17 cellular contexts compared by ENCODE assay signal in genomic region chr21:41854426-41854995, GRCh38. TPM values are rescaled to one million over a fixed set of nuclear protein-coding genes. Genes with fewer than 3 reads are reported as not detected.
DNase-seq lines count a peak whose midpoint lies in the region; ATAC-seq, FAIRE-seq and TF ChIP-seq lines count a peak whose summit lies in the region.
"Had no signal": no experiment of that assay in that cellular context is flagged by ENCODE, and none has a peak within 500 bp of the region (broad histone marks: within the 10 kb centered on the region; RNA-seq: fewer than 3 reads in every experiment).

No MANE protein-coding gene starts in this region.

- no peaks in the 10 kb centered on the region for H3F3A ChIP-seq in SK-N-SH (replicated peaks; ENCODE audit: insufficient read depth)

- no peaks in the 10 kb centered on the region for H3K4me1 ChIP-seq in kidney (ENCODE audit: control insufficient read depth in 1 of 2, insufficient read depth in 1 of 2, low read depth in 1 of 2, low read length in 2 of 2)
- no peaks in the 10 kb centered on the region for H3K4me1 ChIP-seq in neuronal stem cell (ENCODE audit: control insufficient read depth in 2 of 2, insufficient read depth in 1 of 2, low read depth in 1 of 2, low read length in 2 of 2)
- H3K4me1 ChIP-seq in SK-N-SH (ENCODE audit: control insufficient read depth in 1 of 2, insufficient read depth in 2 of 2, low read depth in 1 of 2, low read length in 1 of 2), result no peaks in the 10 kb centered on the region
- peaks cover 6% of the 10 kb centered on the region for H3K4me1 ChIP-seq in Karpas-422 (ENCODE audit: low read length)
- H3K4me1 ChIP-seq: Caco-2 had no signal

- no peak overlapping the region for H3K4me2 ChIP-seq in neuronal stem cell (ENCODE audit: insufficient read depth, low read length, poor library complexity, severe bottlenecking)
- H3K4me2 ChIP-seq in SK-N-SH, result no peak overlapping the region
- H3K4me2 ChIP-seq in Karpas-422 (ENCODE audit: low read depth, low read length, poor library complexity, severe bottlenecking), result no peak overlapping the region

- H3K4me3 ChIP-seq in kidney (ENCODE audit: low read length in 2 of 2) (no peak overlapping the region), neuronal stem cell (ENCODE audit: low read length in 2 of 2) (no peak overlapping the region), SK-N-SH (ENCODE audit: low read depth in 2 of 2, low read length in 1 of 2) (no peak overlapping the region), Karpas-422 (ENCODE audit: low read length) (no peak overlapping the region)

- no peak overlapping the region for H3K18ac ChIP-seq in neuronal stem cell (ENCODE audit: low read length)

- H3K23ac ChIP-seq in neuronal stem cell (ENCODE audit: low read depth, low read length, poor library complexity), result peak overlapping the region; percentile 49

- H3K4ac ChIP-seq in neuronal stem cell (ENCODE audit: low read length), result no peak overlapping the region

- no peak overlapping the region for H2AK5ac ChIP-seq in neuronal stem cell (ENCODE audit: low read depth, low read length)

- POLR2A ChIA-PET in SK-N-SH (lab: Yijun Ruan, JAX), result no interaction called here

- no peaks in the 10 kb centered on the region for H3K27me3 Mint-ChIP-seq in activated T-cell treated with anti-CD3 and anti-CD28 coated beads, Interleukin-2, amount 50 U/mL, for 24 hours
- no peaks in the 10 kb centered on the region for H3K27me3 Mint-ChIP-seq in activated T-cell treated with anti-CD3 and anti-CD28 coated beads, Interleukin-2, amount 50 U/mL, for 72 hours (ENCODE audit: low read depth)
- H3K27me3 Mint-ChIP-seq: CD8-positive, alpha-beta memory T cell had no signal

- no CpG with 5 or more reads among the region's 31 CpGs for WGBS in neuronal stem cell (ENCODE audit: extremely low coverage in 2 of 2, insufficient read length in 2 of 2, insufficient replicate concordance in 1 of 2), 2 donors
- WGBS in SK-N-SH (ENCODE audit: low lambda C conversion rate), result 98% methylated on average over 11 of the region's 31 CpGs

- H3K4me3 Mint-ChIP-seq in activated T-cell treated with anti-CD3 and anti-CD28 coated beads, Interleukin-2, amount 50 U/mL, for 24 hours, result no peak overlapping the region
- H3K4me3 Mint-ChIP-seq in activated T-cell treated with anti-CD3 and anti-CD28 coated beads, Interleukin-2, amount 50 U/mL, for 72 hours, result no peak overlapping the region
- H3K4me3 Mint-ChIP-seq: CD14-positive monocyte; CD8-positive, alpha-beta memory T cell; HFFc6 had no signal

- FAIRE-seq in kidney (lab: Jason Lieb, UNC), result no peak
- FAIRE-seq: GM12892 had no signal

- no peak for ATAC-seq in activated T-cell treated with anti-CD3 and anti-CD28 coated beads, Interleukin-2, amount 50 U/mL, for 72 hours (replicated peaks in 1 of 2)
- no peak for ATAC-seq in Right ventricle myocardium inferior

- no peak overlapping the region for H3K27ac ChIP-seq in kidney (ENCODE audit: low read depth in 2 of 2, low read length in 2 of 2)
- no peak overlapping the region for H3K27ac ChIP-seq in neuronal stem cell (replicated peaks; ENCODE audit: low read length)
- H3K27ac ChIP-seq in SK-N-SH (ENCODE audit: low read depth in 2 of 2, low read length in 1 of 2), result no peak overlapping the region
- no peak overlapping the region for H3K27ac ChIP-seq in Karpas-422 (ENCODE audit: low read length)
- H3K27ac ChIP-seq: 22Rv1 had no signal

- DNase-seq in activated T-cell treated with anti-CD3 and anti-CD28 coated beads, Interleukin-2, amount 50 U/mL, for 24 hours, result no peak
- no peak for DNase-seq in activated T-cell treated with anti-CD3 and anti-CD28 coated beads, Interleukin-2, amount 50 U/mL, for 72 hours
- peak; percentile 45 for DNase-seq in kidney
- no peak for DNase-seq in neuronal stem cell (ENCODE audit: low spot score)
- no peak for DNase-seq in SK-N-SH
- DNase-seq in Karpas-422, result no peak
- DNase-seq in Right ventricle myocardium inferior (ENCODE audit: missing footprints), result no peak
- DNase-seq: Caco-2; CD8-positive, alpha-beta memory T cell; DND-41; GDM1; GOT3; HCEC 1CT; HFFc6 had no signal

- H3K27me3 ChIP-seq in neuronal stem cell (ENCODE audit: control insufficient read depth in 3 of 3, insufficient read depth in 3 of 3, low read depth in 1 of 3, low read length in 3 of 3), result no peaks in the 10 kb centered on the region
- no peaks in the 10 kb centered on the region for H3K27me3 ChIP-seq in SK-N-SH (ENCODE audit: insufficient read depth)
- no peaks in the 10 kb centered on the region for H3K27me3 ChIP-seq in Karpas-422 (ENCODE audit: low read length)

- no peak overlapping the region for H2BK12ac ChIP-seq in neuronal stem cell (ENCODE audit: low read length)

- H4K91ac ChIP-seq in neuronal stem cell (ENCODE audit: low read depth, low read length, poor library complexity), result no peak overlapping the region

- H3K14ac ChIP-seq in neuronal stem cell (ENCODE audit: low read length), result peak overlapping the region; percentile 84

- H3K9me3 Mint-ChIP-seq in activated T-cell treated with anti-CD3 and anti-CD28 coated beads, Interleukin-2, amount 50 U/mL, for 24 hours, result no peaks in the 10 kb centered on the region
- no peaks in the 10 kb centered on the region for H3K9me3 Mint-ChIP-seq in activated T-cell treated with anti-CD3 and anti-CD28 coated beads, Interleukin-2, amount 50 U/mL, for 72 hours
- H3K9me3 Mint-ChIP-seq: CD14-positive monocyte; CD8-positive, alpha-beta memory T cell; HFFc6 had no signal

- H3K36me3 ChIP-seq in kidney (ENCODE audit: control insufficient read depth in 1 of 2, insufficient read depth in 2 of 2, low read length in 2 of 2) (peaks cover 4 to 10% of the 10 kb centered on the region in 2 donors), neuronal stem cell (replicated peaks in 1 of 2; ENCODE audit: control insufficient read depth in 2 of 2, insufficient read depth in 2 of 2, low read length in 2 of 2) (peaks cover 18 to 50% of the 10 kb centered on the region in 2 donors), SK-N-SH (replicated peaks in 1 of 2; ENCODE audit: control insufficient read depth in 1 of 2, insufficient read depth in 2 of 2, low read length in 1 of 2) (peaks cover 0 to 28% of the 10 kb centered on the region in 2 experiments), Karpas-422 (ENCODE audit: insufficient read depth, low read length) (no peaks in the 10 kb centered on the region)

- no peaks in the 10 kb centered on the region for H3K9me3 ChIP-seq in kidney (ENCODE audit: control insufficient read depth in 1 of 2, low read length in 2 of 2)
- H3K9me3 ChIP-seq in neuronal stem cell (replicated peaks in 1 of 2; ENCODE audit: control insufficient read depth in 2 of 2, insufficient read depth in 1 of 2, low read depth in 1 of 2, low read length in 2 of 2), result no peaks in the 10 kb centered on the region
- H3K9me3 ChIP-seq in SK-N-SH, result no peaks in the 10 kb centered on the region
- no peaks in the 10 kb centered on the region for H3K9me3 ChIP-seq in Karpas-422 (ENCODE audit: low read length)
- H3K9me3 ChIP-seq: Caco-2 had no signal

- H3K79me2 ChIP-seq in SK-N-SH (ENCODE audit: insufficient read depth) (no peaks in the 10 kb centered on the region), Karpas-422 (ENCODE audit: low read length) (no peaks in the 10 kb centered on the region)

- intact Hi-C loops in kidney (cut with DNase I), result no loop called here
- intact Hi-C loops in Right ventricle myocardium inferior (cut with DNase I), result no loop called here

- H3K36me3 Mint-ChIP-seq in activated T-cell treated with anti-CD3 and anti-CD28 coated beads, Interleukin-2, amount 50 U/mL, for 24 hours (ENCODE audit: low read depth), result peaks cover 89% of the 10 kb centered on the region
- H3K36me3 Mint-ChIP-seq in activated T-cell treated with anti-CD3 and anti-CD28 coated beads, Interleukin-2, amount 50 U/mL, for 72 hours (ENCODE audit: insufficient read depth in 2 of 2), result peaks cover 1 to 10% of the 10 kb centered on the region in 2 donors

- H3K4me1 Mint-ChIP-seq in activated T-cell treated with anti-CD3 and anti-CD28 coated beads, Interleukin-2, amount 50 U/mL, for 24 hours (ENCODE audit: low read depth), result no peaks in the 10 kb centered on the region
- H3K4me1 Mint-ChIP-seq in activated T-cell treated with anti-CD3 and anti-CD28 coated beads, Interleukin-2, amount 50 U/mL, for 72 hours (ENCODE audit: low read depth), result no peaks in the 10 kb centered on the region
- H3K4me1 Mint-ChIP-seq: CD14-positive monocyte had no signal

- TF ChIP-seq CTCF in kidney (IDR thresholded peaks at IDR 0.05; ENCODE audit: borderline replicate concordance, extremely low read depth, insufficient read depth) (no peak), SK-N-SH (IDR thresholded peaks at IDR 0.05) (no peak)

- H3K9ac ChIP-seq in kidney (ENCODE audit: low read length in 2 of 2), result no peak overlapping the region
- peak overlapping the region; percentile 27 for H3K9ac ChIP-seq in neuronal stem cell (ENCODE audit: low read depth, low read length, poor library complexity)
- H3K9ac ChIP-seq in SK-N-SH, result no peak overlapping the region
- H3K9ac ChIP-seq in Karpas-422 (ENCODE audit: low read length), result no peak overlapping the region

- H3K9me2 ChIP-seq in SK-N-SH, result no peaks in the 10 kb centered on the region
- H3K9me2 ChIP-seq in Karpas-422 (replicated peaks; ENCODE audit: insufficient read depth, low read length), result no peaks in the 10 kb centered on the region

- no peak overlapping the region for H2BK15ac ChIP-seq in neuronal stem cell (ENCODE audit: low read length)

- peak overlapping the region; percentile 2 for H3K27ac Mint-ChIP-seq in activated T-cell treated with anti-CD3 and anti-CD28 coated beads, Interleukin-2, amount 50 U/mL, for 24 hours
- H3K27ac Mint-ChIP-seq in activated T-cell treated with anti-CD3 and anti-CD28 coated beads, Interleukin-2, amount 50 U/mL, for 72 hours, result no peak overlapping the region
- H3K27ac Mint-ChIP-seq: CD14-positive monocyte, HFFc6 had no signal

- H4K20me1 ChIP-seq in SK-N-SH (ENCODE audit: insufficient read depth) (no peaks in the 10 kb centered on the region), Karpas-422 (ENCODE audit: insufficient read depth, low read depth, low read length) (no peaks in the 10 kb centered on the region)

- no peak overlapping the region for H2AFZ ChIP-seq in neuronal stem cell (ENCODE audit: low read length)
- H2AFZ ChIP-seq in SK-N-SH (ENCODE audit: low read depth), result no peak overlapping the region
- H2AFZ ChIP-seq in Karpas-422 (ENCODE audit: low read length), result no peak overlapping the region

- TF ChIP-seq RAD21 in SK-N-SH (IDR thresholded peaks at IDR 0.05; ENCODE audit: low read length), result no peak

- no peak for TF ChIP-seq EP300 in SK-N-SH (IDR thresholded peaks at IDR 0.05; ENCODE audit: borderline replicate concordance in 1 of 2, low read depth in 1 of 2, low read length in 1 of 2)

- no peak overlapping the region for H2BK120ac ChIP-seq in neuronal stem cell (ENCODE audit: low read depth, low read length)

- H3K79me1 ChIP-seq in neuronal stem cell (ENCODE audit: low read depth, low read length), result peaks cover 2% of the 10 kb centered on the region

- no peak overlapping the region for H4K8ac ChIP-seq in neuronal stem cell (ENCODE audit: low read depth, low read length)

- CTCF ChIA-PET in SK-N-SH (lab: Yijun Ruan, JAX), result no interaction called here

- no peak overlapping the region for H2BK5ac ChIP-seq in neuronal stem cell (ENCODE audit: low read length)

RNA-seq across cellular contexts. Expression of gene PRDM15, which starts 24.6 kb away (rescaled TPM):
- total RNA-seq in activated T-cell treated with anti-CD3 and anti-CD28 coated beads, Interleukin-2, amount 50 U/mL, for 72 hours, result 10 to 100 TPM; 12.1 to 14.6 TPM
- total RNA-seq in kidney, result 8.4 TPM
- 1.3 TPM for polyA plus RNA-seq in kidney (ENCODE audit: insufficient read depth, low read depth, low replicate concordance)
- polyA plus RNA-seq in neuronal stem cell (2013, experiment 1 of 2), result 4.5 TPM
- 4.3 TPM for polyA plus RNA-seq in neuronal stem cell (2013, experiment 2 of 2)
- polyA plus RNA-seq in SK-N-SH (2012; rRNA removed), result 6.6 and 7.0 TPM in 2 replicates
- polyA plus RNA-seq in SK-N-SH (2012; cell fraction: cytosol; rRNA removed), result 2.5 and 3.0 TPM in 2 replicates
- polyA plus RNA-seq in SK-N-SH (2012; cell fraction: nucleus; rRNA removed), result 25.7 and 30.7 TPM in 2 replicates
- 3.0 and 14.6 TPM in 2 replicates for total RNA-seq in Karpas-422 (2014; rRNA removed; shearing (Covaris generic); ENCODE audit: low replicate concordance)
- 4.6 TPM for total RNA-seq in Right ventricle myocardium inferior
